In genomic region chr13:30413842-30414241, GRCh38 we compare ENCODE assay signal across 16 cellular contexts. TPM values are rescaled to one million over a fixed set of nuclear protein-coding genes. Genes with fewer than 3 reads are reported as not detected.
"Had no signal": no experiment of that assay in that cellular context is flagged by ENCODE, and none has a peak within 500 bp of the region (broad histone marks: within the 10 kb centered on the region; RNA-seq: fewer than 3 reads in every experiment).

No MANE protein-coding gene starts in this region.

- H3K27ac ChIP-seq: brain microvascular endothelial cell, parathyroid adenoma, uterus had no signal

- H3K4me3 ChIP-seq: uterus had no signal

- DNase-seq: activated CD4-positive, alpha-beta memory T cell treated with anti-CD3 and anti-CD28 coated beads, Interleukin-2, amount 10 ng/mL, durations not matched to agents 7 days and 5 days; activated gamma-delta T cell treated with Interleukin-2 at 50 U/mL for 16 hours; activated naive CD8-positive, alpha-beta T cell treated with anti-CD3 and anti-CD28 coated beads for 36 hours; activated T-cell treated with anti-CD3 and anti-CD28 coated beads, Interleukin-2, amount 50 U/mL, for 48 hours; brain microvascular endothelial cell; endodermal cell; erythroblast; hypothalamus; kidney glomerular epithelial cell; stimulated activated CD4-positive, alpha-beta T cell treated with anti-CD3 and anti-CD28 coated beads, Interleukin-15, amount 100 ng/mL, for 24 hours; stimulated activated CD4-positive, alpha-beta T cell treated with anti-CD3 and anti-CD28 coated beads, Interleukin-4, amount 100 ng/mL, for 24 hours; uterus had no signal

- H3K4me1 ChIP-seq: parathyroid adenoma had no signal

- H3K9me3 ChIP-seq: uterus had no signal

- H3K27me3 ChIP-seq: brain microvascular endothelial cell, uterus had no signal

- H3K36me3 ChIP-seq: brain microvascular endothelial cell, uterus had no signal

RNA-seq across cellular contexts. Expression of gene UBE2L5, which starts 8.5 kb away (rescaled TPM):
- total RNA-seq: activated naive CD8-positive, alpha-beta T cell treated with anti-CD3 and anti-CD28 coated beads for 36 hours; dermis microvascular lymphatic vessel endothelial cell; endodermal cell; renal cortical epithelial cell; skeletal muscle tissue had no signal
